10 cellular contexts compared by ENCODE assay signal in genomic region chr7:50793947-50794570, GRCh38. TPM values are rescaled to one million over a fixed set of nuclear protein-coding genes. Genes with fewer than 3 reads are reported as not detected.
A peak's percentile ranks its signal among the peaks of the same experiment; 100 is the strongest.
DNase-seq lines count a peak whose midpoint lies in the region; ATAC-seq, FAIRE-seq and TF ChIP-seq lines count a peak whose summit lies in the region.
"Had no signal": no experiment of that assay in that cellular context is flagged by ENCODE, and none has a peak within 500 bp of the region (broad histone marks: within the 10 kb centered on the region; RNA-seq: fewer than 3 reads in every experiment).

No MANE protein-coding gene starts in this region.

- peaks cover 0 to 11% (median 3%) of the 10 kb centered on the region in 9 donors for H3K9me3 Mint-ChIP-seq in naive thymus-derived CD8-positive, alpha-beta T cell

- H3K79me2 ChIP-seq in PC-3 (ENCODE audit: low read length) = peaks cover 35% of the 10 kb centered on the region

- H3F3A ChIP-seq in PC-3 (ENCODE audit: low read length, unreplicated experiment) = no peaks in the 10 kb centered on the region

- peak overlapping the region; percentile 74 for H3K9ac ChIP-seq in PC-3 (ENCODE audit: low read length)

- H2AFZ ChIP-seq in PC-3 (ENCODE audit: low read length) = peak overlapping the region; percentile 76

- peak overlapping the region in 5 of 10 donors; percentile 21 to 44 (median 42) for H3K27ac Mint-ChIP-seq in naive thymus-derived CD8-positive, alpha-beta T cell

- H3K4me1 ChIP-seq in A549 = peaks cover 12% of the 10 kb centered on the region
- H3K4me1 ChIP-seq in PC-3 (ENCODE audit: insufficient read depth, low read length) = peaks cover 15% of the 10 kb centered on the region
- no peaks in the 10 kb centered on the region for H3K4me1 ChIP-seq in SJCRH30

- H3K4me3 ChIP-seq in A549 = peak overlapping the region; percentile 80
- peak overlapping the region; percentile 65 for H3K4me3 ChIP-seq in PC-3 (ENCODE audit: low read length)
- peak overlapping the region; percentile 34 for H3K4me3 ChIP-seq in epithelial cell of esophagus (ENCODE audit: low read length)
- H3K4me3 ChIP-seq in SJCRH30 = no peak overlapping the region

- 90% methylated on average over 18 of the region's 18 CpGs for WGBS in A549 (ENCODE audit: missing lambda C conversion rate)

- H3K4me3 Mint-ChIP-seq in naive thymus-derived CD8-positive, alpha-beta T cell = peak overlapping the region; percentile 64 to 89 (median 75)

- peaks cover 0 to 4% (median 4%) of the 10 kb centered on the region in 3 donors for H3K36me3 Mint-ChIP-seq in naive thymus-derived CD8-positive, alpha-beta T cell

- peak overlapping the region; percentile 91 to 92 for H3K27ac ChIP-seq in A549
- H3K27ac ChIP-seq in PC-3 (ENCODE audit: low read length) = peak overlapping the region; percentile 36; the same call in 1 of the 2 replicates
- no peak overlapping the region for H3K27ac ChIP-seq in SJCRH30

- no peak for TF ChIP-seq EP300 in A549 (IDR thresholded peaks at IDR 0.05)

- no peak for TF ChIP-seq CTCF in A549 (IDR thresholded peaks at IDR 0.05)
- TF ChIP-seq CTCF in PC-3 (conservative IDR thresholded peaks at IDR 0.05; ENCODE audit: low read depth, low read length) = no peak
- TF ChIP-seq CTCF in epithelial cell of esophagus (IDR thresholded peaks at IDR 0.05; ENCODE audit: insufficient read depth, low read depth, low read length, missing control alignments) = no peak

- H3K27me3 Mint-ChIP-seq in naive thymus-derived CD8-positive, alpha-beta T cell = peaks cover 15 to 47% (median 24%) of the 10 kb centered on the region in 5 donors

- TF ChIP-seq RAD21 in A549 (conservative IDR thresholded peaks at IDR 0.05 in 1 of 2, IDR thresholded peaks at IDR 0.05 in 1 of 2) = no peak

- intact Hi-C loops in PC-3 (cut with micrococcal nuclease) = loop anchor here (5.0 kb wide), 2 partner anchors 118 to 253 kb away; no protein-coding TSS in a partner anchor

- DNase-seq in A549 (ENCODE audit: low read depth in 1 of 2, low spot score in 1 of 2) (no peak), PC-3 (no peak), epithelial cell of esophagus (ENCODE audit: low read depth) (no peak), SJCRH30 (no peak), DMS 273 treated with DMSO at 0.1 percent for 48 hours (lab: John Stamatoyannopoulos, UW) (no peak)
- DNase-seq in naive thymus-derived CD8-positive, alpha-beta T cell = no peak
- DNase-seq: NCI-H526 treated with DMSO at 0.1 percent for 48 hours had no signal

- no peak for TF ChIP-seq POLR2A in A549 (IDR thresholded peaks at IDR 0.05; ENCODE audit: low read length)

- H3K4me2 ChIP-seq in A549 = peak overlapping the region; percentile 95
- peak overlapping the region; percentile 90 for H3K4me2 ChIP-seq in PC-3 (ENCODE audit: low read length)

- ATAC-seq in A549 (no peak), PC-3 (no peak), GM18517 (IDR thresholded peaks at IDR 0.05; ENCODE audit: unreplicated experiment) (no peak), esophagus mucosa (no peak)
- ATAC-seq in naive thymus-derived CD8-positive, alpha-beta T cell = no peak

- TSS peak; percentile 85 for BruUV-seq in PC-3 (replicated peaks; lab: Mats Ljungman, UMichigan)

- CTCF ChIA-PET in A549 (lab: Yijun Ruan, JAX) (interaction anchor here (0.7 to 2.1 kb wide), 6 partner anchors 12 to 347 kb away, joined by 3 to 5 read pairs (median 4); no protein-coding TSS in a partner anchor), PC-3 (lab: Charles Lee) (interaction anchor here (0.8 kb wide), 1 partner anchor 347 kb away, joined by 4 read pairs; no protein-coding TSS in a partner anchor)

- H3K9me3 ChIP-seq in A549 (0 out of 3 replicates have a peak, but pooled peaks cover 4% of the 10 kb centered on the region), PC-3 (ENCODE audit: low read length) (no peaks in the 10 kb centered on the region), SJCRH30 (replicated peaks) (no peaks in the 10 kb centered on the region)

- H3K4me1 Mint-ChIP-seq in naive thymus-derived CD8-positive, alpha-beta T cell = peaks cover 3 to 21% (median 16%) of the 10 kb centered on the region in 4 donors

- H3K9me2 ChIP-seq in PC-3 (replicated peaks; ENCODE audit: low read length) = no peaks in the 10 kb centered on the region

- H3K27me3 ChIP-seq in PC-3 (ENCODE audit: low read length) (no peaks in the 10 kb centered on the region), SJCRH30 (peaks cover 11% of the 10 kb centered on the region; the same call in 1 of the 2 replicates)

- POLR2A ChIA-PET in A549 (lab: Yijun Ruan, JAX) (interaction anchor here (0.9 to 1.5 kb wide), 4 partner anchors 28 to 75 kb away, joined by 3 to 6 read pairs (median 4); no protein-coding TSS in a partner anchor), PC-3 (lab: Charles Lee; ENCODE audit: unreplicated experiment) (no interaction called here)
- POLR2A ChIA-PET in naive thymus-derived CD8-positive, alpha-beta T cell (lab: Charles Lee) = no interaction called here

- peaks cover 33% of the 10 kb centered on the region for H4K20me1 ChIP-seq in PC-3 (ENCODE audit: low read length)

- H3K36me3 ChIP-seq in PC-3 (ENCODE audit: low read depth, low read length) (peaks cover 4% of the 10 kb centered on the region; the same call in 1 of the 2 replicates), SJCRH30 (no peaks in the 10 kb centered on the region)

- no peak for FAIRE-seq in A549 (lab: Jason Lieb, UNC)
- FAIRE-seq: G401.6 had no signal

TF ChIP-seq in A549, 52 proteins besides CTCF, POLR2A, EP300 and RAD21 (continues in another document):
- TF ChIP-seq SMC3 (IDR thresholded peaks at IDR 0.05) = no peak
- no peak for TF ChIP-seq REST (IDR thresholded peaks at IDR 0.05)
- TF ChIP-seq E2F6 (IDR thresholded peaks at IDR 0.05; ENCODE audit: borderline replicate concordance, low read depth) = no peak
- TF ChIP-seq HMGXB4 (CRISPR knock-in tag; IDR thresholded peaks at IDR 0.05; ENCODE audit: borderline replicate concordance) = no peak
- no peak for TF ChIP-seq HDAC2 (IDR thresholded peaks at IDR 0.05)
- TF ChIP-seq RNF2 (IDR thresholded peaks at IDR 0.05; ENCODE audit: borderline replicate concordance, low read depth) = no peak
- TF ChIP-seq CHD2 (IDR thresholded peaks at IDR 0.05; ENCODE audit: low read length, partially characterized antibody) = no peak
- TF ChIP-seq EHMT2 (IDR thresholded peaks at IDR 0.05; ENCODE audit: low read depth) = no peak

RNA-seq across cellular contexts. Expression of gene GRB10, which starts 11.4 kb away (rescaled TPM):
- polyA plus RNA-seq in A549 (2011; rRNA removed) = 23.2 and 42.3 TPM in 2 replicates
- 10.1 and 12.7 TPM in 2 replicates for polyA plus RNA-seq in A549 (2012; cell fraction: cytosol; rRNA removed)
- polyA plus RNA-seq in A549 (2012; cell fraction: nucleus; rRNA removed) = 19.9 and 33.8 TPM in 2 replicates
- 34.7 to 37.6 TPM (median 37.0 TPM) in 3 replicates for polyA plus RNA-seq in A549 (2017; fragmentation: RNase III; extraction: RNeasy Plus Mini Kit Qiagen cat#74134 plus additional on column Dnase treatment)
- polyA minus RNA-seq in A549 (2011; rRNA and poly(A)+ RNA removed) = 64.5 and 88.4 TPM in 2 replicates
- total RNA-seq in PC-3 (2014; rRNA removed) = 61.3 and 89.8 TPM in 2 replicates
- 1 to 10 TPM in 1 of 2 experiments, under 1 TPM in 1; 0.62 to 1.0 TPM for total RNA-seq in naive thymus-derived CD8-positive, alpha-beta T cell
- 1 to 10 TPM in 2 of 3 donors, under 1 TPM in 1; 0.47 to 2.9 (median 2.0) TPM for polyA plus RNA-seq in naive thymus-derived CD8-positive, alpha-beta T cell
- 0.58 and 0.95 TPM in 2 replicates for total RNA-seq in SJCRH30 (2014; rRNA removed; shearing (Covaris generic))
- 14.2 TPM for total RNA-seq in esophagus mucosa
